ENCODE assay signal across 10 cellular contexts in genomic region chr9:91415290-91415689, GRCh38. TPM values are rescaled to one million over a fixed set of nuclear protein-coding genes. Genes with fewer than 3 reads are reported as not detected.
DNase-seq lines count a peak whose midpoint lies in the region; ATAC-seq and TF ChIP-seq lines count a peak whose summit lies in the region.
"Had no signal": no experiment of that assay in that cellular context is flagged by ENCODE, and none has a peak within 500 bp of the region (broad histone marks: within the 10 kb centered on the region; RNA-seq: fewer than 3 reads in every experiment).

No MANE protein-coding gene starts in this region.

- H3K36me3 ChIP-seq in colonic mucosa, result no peaks in the 10 kb centered on the region

- intact Hi-C loops in colonic mucosa (cut with DNase I), result loop anchor here (5.0 kb wide), 1 partner anchor 53 kb away; the partner anchor contains the start of gene AUH

- CTCF ChIA-PET in HEK293T (lab: Yijun Ruan, JAX), result no interaction called here

- H3K4me1 Mint-ChIP-seq in chondrocyte (ENCODE audit: low read depth) (peaks cover 79% of the 10 kb centered on the region), progenitor cell of endocrine pancreas (ENCODE audit: low read depth) (peaks cover 20% of the 10 kb centered on the region)

- H3K36me3 Mint-ChIP-seq in chondrocyte (ENCODE audit: low read depth) (peaks cover 6% of the 10 kb centered on the region), progenitor cell of endocrine pancreas (ENCODE audit: insufficient read depth) (peaks cover 4% of the 10 kb centered on the region)

- no peaks in the 10 kb centered on the region for H3K27me3 ChIP-seq in colonic mucosa
- H3K27me3 ChIP-seq: MG63 had no signal

- H3K9me3 Mint-ChIP-seq in chondrocyte (ENCODE audit: low read depth), result no peaks in the 10 kb centered on the region
- H3K9me3 Mint-ChIP-seq in progenitor cell of endocrine pancreas (ENCODE audit: low read depth), result no peaks in the 10 kb centered on the region

- peaks cover 6% of the 10 kb centered on the region for H3K4me1 ChIP-seq in colonic mucosa

- H3K27me3 Mint-ChIP-seq in chondrocyte (ENCODE audit: low read depth) (no peaks in the 10 kb centered on the region), progenitor cell of endocrine pancreas (no peaks in the 10 kb centered on the region)

- H3K27ac Mint-ChIP-seq in chondrocyte (ENCODE audit: unreplicated experiment) (peak overlapping the region; percentile 49), progenitor cell of endocrine pancreas (no peak overlapping the region)

- POLR2A ChIA-PET in HEK293T (lab: Yijun Ruan, JAX), result no interaction called here

- DNase-seq in chondrocyte (ENCODE audit: low spot score), result no peak
- DNase-seq in progenitor cell of endocrine pancreas (ENCODE audit: low spot score, unreplicated experiment), result no peak
- no peak for DNase-seq in HEK293T (ENCODE audit: extremely low spot score)
- DNase-seq in colonic mucosa, result no peak
- DNase-seq in ACHN, result no peak
- DNase-seq: aorta, MG63 had no signal

- in situ Hi-C loops in ACHN (cut with HindIII; ENCODE audit: low pct_ligation_motif_present, low pct_unique_long_range_greater_than_20kb, low sequenced_read_pairs), result no loop called here

- ATAC-seq in GM18519 (IDR thresholded peaks at IDR 0.05; ENCODE audit: low FRiP score, unreplicated experiment) (peak; percentile 88), GM21529 (IDR thresholded peaks at IDR 0.05; ENCODE audit: unreplicated experiment) (peak; percentile 99), HG03457 (IDR thresholded peaks at IDR 0.05; ENCODE audit: unreplicated experiment) (peak; percentile 70)

- no peak overlapping the region for H3K27ac ChIP-seq in colonic mucosa

- no peak for TF ChIP-seq CTCF in chondrocyte (IDR thresholded peaks at IDR 0.05)
- no peak for TF ChIP-seq CTCF in progenitor cell of endocrine pancreas (IDR thresholded peaks at IDR 0.05; ENCODE audit: unreplicated experiment)
- no peak for TF ChIP-seq CTCF in colonic mucosa (IDR thresholded peaks at IDR 0.05)

- H3K4me3 Mint-ChIP-seq in chondrocyte (ENCODE audit: unreplicated experiment), result no peak overlapping the region
- no peak overlapping the region for H3K4me3 Mint-ChIP-seq in progenitor cell of endocrine pancreas (ENCODE audit: low read depth)

- H3K4me3 ChIP-seq in colonic mucosa, result no peak overlapping the region
- H3K4me3 ChIP-seq: MG63 had no signal

- no peak overlapping the region for H3K9ac ChIP-seq in colonic mucosa (ENCODE audit: low read depth in 2 of 2, low read length in 2 of 2)

- H3K9me3 ChIP-seq in colonic mucosa, result no peaks in the 10 kb centered on the region
- H3K9me3 ChIP-seq: MG63 had no signal

TF ChIP-seq in HEK293T, 16 proteins besides CTCF, POLR2A, EP300 and RAD21:
- TF ChIP-seq NFRKB (IDR thresholded peaks at IDR 0.05) (no peak), PKNOX1 (IDR thresholded peaks at IDR 0.05) (no peak), FOXA1 (IDR thresholded peaks at IDR 0.05) (no peak), L3MBTL2 (conservative IDR thresholded peaks at IDR 0.05) (no peak), FOXM1 (IDR thresholded peaks at IDR 0.05; ENCODE audit: borderline replicate concordance) (no peak), CTBP1 (IDR thresholded peaks at IDR 0.05; ENCODE audit: borderline replicate concordance) (no peak), BHLHE40 (IDR thresholded peaks at IDR 0.05; ENCODE audit: borderline replicate concordance) (no peak), TARDBP (IDR thresholded peaks at IDR 0.05) (no peak), FOXK2 (IDR thresholded peaks at IDR 0.05) (no peak), SUZ12 (IDR thresholded peaks at IDR 0.05) (no peak), ARNT (IDR thresholded peaks at IDR 0.05) (no peak), SP1 (IDR thresholded peaks at IDR 0.05) (no peak), LEF1 (IDR thresholded peaks at IDR 0.05; ENCODE audit: borderline replicate concordance) (no peak), ELF4 (IDR thresholded peaks at IDR 0.05) (no peak), HDGF (IDR thresholded peaks at IDR 0.05; ENCODE audit: borderline replicate concordance) (no peak), ZNF384 (IDR thresholded peaks at IDR 0.05) (no peak)
TF ChIP-seq in HEK293T: peak in this region for 0.

RNA-seq across cellular contexts. Expression of gene NFIL3, which starts 8.3 kb away (rescaled TPM):
- 22.5 to 43.3 TPM (median 43.2 TPM) in 3 replicates for total RNA-seq in chondrocyte
- total RNA-seq in progenitor cell of endocrine pancreas, result 21.7 and 22.0 TPM in 2 replicates
- 10 to 100 TPM; 13.7 to 32.5 TPM for total RNA-seq in colonic mucosa

RNA-seq across cellular contexts. Expression of gene AUH, which starts 53.6 kb away (rescaled TPM):
- total RNA-seq in chondrocyte, result 8.8 to 11.5 TPM (median 9.1 TPM) in 3 replicates
- 24.9 and 31.1 TPM in 2 replicates for total RNA-seq in progenitor cell of endocrine pancreas
- 10 to 100 TPM; 21.5 to 47.6 TPM for total RNA-seq in colonic mucosa
